1 cellular context compared by ENCODE assay signal in the genomic region with DNA sequence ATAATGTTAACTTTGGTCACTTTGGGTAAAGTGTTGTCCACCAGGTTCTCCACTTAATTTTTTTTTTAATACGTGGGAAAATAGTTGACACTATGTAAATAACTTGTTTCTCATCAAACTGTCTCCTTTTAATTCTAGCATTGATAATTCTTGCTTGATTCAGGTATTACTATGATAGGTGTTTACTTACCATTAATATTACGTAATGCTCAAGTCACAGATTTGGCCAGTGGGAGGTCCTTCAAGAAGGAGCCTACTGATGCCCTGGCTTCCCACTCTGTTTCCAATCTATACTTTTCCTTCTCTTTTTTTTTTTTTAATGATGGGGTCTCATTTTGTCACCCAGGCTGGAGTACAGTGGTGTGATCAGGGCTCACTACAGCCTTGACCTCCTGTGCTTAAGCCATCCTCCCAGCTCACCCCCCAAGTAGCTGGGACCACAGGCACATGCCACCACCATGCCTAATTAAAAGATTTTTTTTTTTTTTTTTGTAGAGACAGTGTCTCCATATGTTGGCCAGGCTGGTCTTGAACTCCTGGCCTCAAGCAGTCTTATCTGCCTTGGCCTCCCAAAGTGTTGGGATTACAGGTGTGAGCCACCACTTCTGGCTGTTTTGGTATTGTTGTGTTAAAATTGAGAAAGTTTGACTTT.
A peak's percentile ranks its signal among the peaks of the same experiment; 100 is the strongest.
TF ChIP-seq lines count a peak whose summit lies in the region.

No MANE protein-coding gene starts in this region.

TF ChIP-seq in K562, 482 proteins besides CTCF, POLR2A, EP300 and RAD21:
- TF ChIP-seq ARID3A (IDR thresholded peaks at IDR 0.05; ENCODE audit: borderline replicate concordance, low read depth, low read length) (no peak), CEBPB (tag; IDR thresholded peaks at IDR 0.05) (peak; percentile 64), CEBPG (CRISPR knock-in tag; IDR thresholded peaks at IDR 0.05) (no peak), CEBPG (tag; conservative IDR thresholded peaks at IDR 0.05 in 1 of 2, IDR thresholded peaks at IDR 0.05 in 1 of 2) (peak; percentile 29 to 59)
TF ChIP-seq in K562: peak in this region for 2.
